ENCODE assay signal across 1 cellular context in the genomic region with DNA sequence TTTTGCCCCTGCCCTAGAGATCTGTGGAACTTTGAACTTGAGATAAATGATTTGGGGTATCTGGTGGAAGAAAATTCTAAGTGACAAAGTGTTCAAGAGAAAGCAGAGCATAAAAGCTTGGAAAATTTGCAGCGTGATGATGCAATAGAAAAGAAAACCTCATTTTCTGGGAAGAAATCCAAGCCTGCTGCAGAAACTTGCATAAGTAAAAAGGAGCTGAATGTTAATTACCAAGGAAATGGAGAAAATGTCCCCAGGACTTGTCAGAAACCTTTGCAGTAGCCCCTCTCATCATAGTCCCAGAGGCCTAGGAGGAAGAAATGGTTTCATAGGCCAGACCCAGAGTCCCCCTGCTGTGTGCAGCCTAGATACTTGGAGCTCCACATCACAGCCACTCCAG.
TF ChIP-seq lines count a peak whose summit lies in the region.

No MANE protein-coding gene starts in this region.

TF ChIP-seq in HepG2, 621 proteins besides CTCF, POLR2A, EP300 and RAD21:
- TF ChIP-seq, protein P1, sequence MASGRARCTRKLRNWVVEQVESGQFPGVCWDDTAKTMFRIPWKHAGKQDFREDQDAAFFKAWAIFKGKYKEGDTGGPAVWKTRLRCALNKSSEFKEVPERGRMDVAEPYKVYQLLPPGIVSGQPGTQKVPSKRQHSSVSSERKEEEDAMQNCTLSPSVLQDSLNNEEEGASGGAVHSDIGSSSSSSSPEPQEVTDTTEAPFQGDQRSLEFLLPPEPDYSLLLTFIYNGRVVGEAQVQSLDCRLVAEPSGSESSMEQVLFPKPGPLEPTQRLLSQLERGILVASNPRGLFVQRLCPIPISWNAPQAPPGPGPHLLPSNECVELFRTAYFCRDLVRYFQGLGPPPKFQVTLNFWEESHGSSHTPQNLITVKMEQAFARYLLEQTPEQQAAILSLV (CRISPR knock-in tag; IDR thresholded peaks at IDR 0.05; ENCODE audit: borderline replicate concordance) = no peak
- TF ChIP-seq CEBPB (IDR thresholded peaks at IDR 0.05; ENCODE audit: borderline replicate concordance, low read depth, low read length) (peak; percentile 32; the same call in 1 of the 2 replicates), JUND (CRISPR knock-in tag; IDR thresholded peaks at IDR 0.05) (no peak), EEA1 (CRISPR knock-in tag; IDR thresholded peaks at IDR 0.05; ENCODE audit: borderline replicate concordance) (no peak), TAF1 (CRISPR knock-in tag; IDR thresholded peaks at IDR 0.05) (no peak), MYNN (CRISPR knock-in tag; IDR thresholded peaks at IDR 0.05; ENCODE audit: low read depth) (no peak), ATF1 (CRISPR knock-in tag; IDR thresholded peaks at IDR 0.05) (no peak), ETV6 (CRISPR knock-in tag; conservative IDR thresholded peaks at IDR 0.05) (no peak), NKX3-1 (CRISPR knock-in tag; IDR thresholded peaks at IDR 0.05) (no peak)
